ENCODE assay signal across 8 cellular contexts in the genomic region with DNA sequence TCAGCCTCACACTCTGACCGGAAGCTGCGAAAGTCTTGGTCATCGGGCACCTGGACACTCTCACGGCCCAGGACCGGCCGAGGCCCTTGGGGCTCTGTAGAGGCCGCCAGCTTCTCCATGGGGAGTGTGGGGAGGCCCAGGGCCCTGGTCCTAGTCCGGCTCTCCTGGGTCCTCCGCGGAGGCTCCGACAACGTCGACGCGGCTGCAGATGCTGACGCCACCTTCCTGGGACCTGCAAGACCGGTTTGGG. TPM values are rescaled to one million over a fixed set of nuclear protein-coding genes. Genes with fewer than 3 reads are reported as not detected.
DNase-seq lines count a peak whose midpoint lies in the region; ATAC-seq, FAIRE-seq and TF ChIP-seq lines count a peak whose summit lies in the region.

No MANE protein-coding gene starts in this region.

- H3K4me3 ChIP-seq in endothelial cell of umbilical vein (replicated peaks in 1 of 3; ENCODE audit: insufficient read depth in 1 of 3, low read depth in 1 of 3, low read length in 3 of 3): peak overlapping the region in 1 of 3 experiments; percentile 50
- peak overlapping the region; percentile 94 for H3K4me3 ChIP-seq in ovary

- H3K9me1 ChIP-seq in endothelial cell of umbilical vein (replicated peaks; ENCODE audit: control insufficient read depth, extremely low read depth, insufficient read depth, low read length): no peaks in the 10 kb centered on the region

- H3K4me2 ChIP-seq in endothelial cell of umbilical vein (ENCODE audit: insufficient read depth, low read length): no peak overlapping the region

- H3K79me2 ChIP-seq in endothelial cell of umbilical vein (ENCODE audit: control insufficient read depth, insufficient read depth, low read length): no peaks in the 10 kb centered on the region

- ATAC-seq in GM18907 (IDR thresholded peaks at IDR 0.05; ENCODE audit: unreplicated experiment): no peak
- no peak for ATAC-seq in GM21381 (IDR thresholded peaks at IDR 0.05; ENCODE audit: unreplicated experiment)

- H3K36me3 ChIP-seq in endothelial cell of umbilical vein (ENCODE audit: control insufficient read depth in 2 of 2, extremely low read depth in 1 of 2, insufficient read depth in 2 of 2, low read length in 2 of 2) (no peaks in the 10 kb centered on the region), ovary (no peaks in the 10 kb centered on the region)

- DNase-seq in COLO668 (lab: John Stamatoyannopoulos, UW; ENCODE audit: unreplicated experiment) (peak; percentile 44), NCI-H510A (lab: John Stamatoyannopoulos, UW) (peak; percentile 44), endothelial cell of umbilical vein (ENCODE audit: low read depth, low spot score) (no peak), ovary (no peak), NCI-H1436 treated with DMSO at 0.1 percent for 48 hours (lab: John Stamatoyannopoulos, UW) (no peak)
- DNase-seq in stimulated activated CD8-positive, alpha-beta memory T cell treated with anti-CD3 and anti-CD28 coated beads, Interleukin-4, amount 100 ng/mL, for 48 hours: no peak

- H3K27ac ChIP-seq in endothelial cell of umbilical vein (ENCODE audit: insufficient read depth, low read depth, low read length): no peak overlapping the region
- H3K27ac ChIP-seq in ovary: peak overlapping the region; percentile 26 to 78

- POLR2A ChIA-PET in endothelial cell of umbilical vein (lab: Charles Lee): no interaction called here

- H3K27me3 ChIP-seq in endothelial cell of umbilical vein (ENCODE audit: control insufficient read depth in 2 of 2, insufficient read depth in 2 of 2, low read length in 2 of 2): no peaks in the 10 kb centered on the region
- no peaks in the 10 kb centered on the region for H3K27me3 ChIP-seq in ovary

- peaks cover 3% of the 10 kb centered on the region for H3K4me1 ChIP-seq in endothelial cell of umbilical vein (ENCODE audit: control insufficient read depth, extremely low read depth, insufficient read depth, low read length)
- H3K4me1 ChIP-seq in ovary (ENCODE audit: insufficient read depth): peaks cover 5% of the 10 kb centered on the region

- dilution Hi-C loops in endothelial cell of umbilical vein (cut with MboI; ENCODE audit: extremely low pct_ligation_motif_present, low sequenced_read_pairs): no loop called here

- no peak for TF ChIP-seq EP300 in ovary (IDR thresholded peaks at IDR 0.05)

- TF ChIP-seq POLR2A in endothelial cell of umbilical vein (IDR thresholded peaks at IDR 0.05; ENCODE audit: low read depth, low read length) (no peak), ovary (IDR thresholded peaks at IDR 0.05) (no peak)

- no peak for FAIRE-seq in endothelial cell of umbilical vein (lab: Jason Lieb, UNC)

- no peak overlapping the region for H3K9ac ChIP-seq in endothelial cell of umbilical vein (replicated peaks; ENCODE audit: extremely low read depth, insufficient read depth, low read length)

- intact Hi-C loops in endothelial cell of umbilical vein (cut with micrococcal nuclease): no loop called here
- intact Hi-C loops in ovary (cut with DNase I): loop anchor here in 1 of 4 donors (10.0 kb wide), 1 partner anchor 186 kb away; no protein-coding TSS in a partner anchor

- H4K20me1 ChIP-seq in endothelial cell of umbilical vein (replicated peaks; ENCODE audit: control insufficient read depth, extremely low read depth, insufficient read depth, low read length): no peaks in the 10 kb centered on the region

- 14 to 23% (median 17%) methylated on average over 17 of the region's 17 CpGs for WGBS in ovary, 3 donors

- CTCF ChIA-PET in endothelial cell of umbilical vein (lab: Charles Lee): interaction anchor here (1.2 to 2.7 kb wide), 3 partner anchors 8 to 56 kb away, joined by 4 to 16 read pairs (median 14); a partner anchor contains a TSS

- H3K9me3 ChIP-seq in endothelial cell of umbilical vein (replicated peaks; ENCODE audit: control insufficient read depth, insufficient read depth, low read length): no peaks in the 10 kb centered on the region
- no peaks in the 10 kb centered on the region for H3K9me3 ChIP-seq in ovary

- H2AFZ ChIP-seq in endothelial cell of umbilical vein (ENCODE audit: low read depth, low read length): peak overlapping the region; percentile 58

- no peak for TF ChIP-seq CTCF in endothelial cell of umbilical vein (IDR thresholded peaks at IDR 0.05; ENCODE audit: extremely low read depth in 1 of 2, insufficient read depth in 1 of 2, low read depth in 1 of 2, low read length in 2 of 2)
- no peak for TF ChIP-seq CTCF in ovary (IDR thresholded peaks at IDR 0.05)

- BruUV-seq in endothelial cell of umbilical vein (replicated peaks; lab: Mats Ljungman, UMichigan): no TSS peak

TF ChIP-seq in endothelial cell of umbilical vein, 7 proteins besides CTCF, POLR2A, EP300 and RAD21:
- TF ChIP-seq POLR2AphosphoS5 (IDR thresholded peaks at IDR 0.05; ENCODE audit: insufficient read depth, low read depth, low read length) (no peak), FOS (IDR thresholded peaks at IDR 0.05; ENCODE audit: borderline replicate concordance, insufficient read depth, low read length) (no peak), GATA2 (IDR thresholded peaks at IDR 0.05; ENCODE audit: insufficient read depth, insufficient read length, low read depth, low read length) (no peak)

RNA-seq across cellular contexts. Expression of a gene that starts 12.9 kb away (rescaled TPM):
- total RNA-seq in endothelial cell of umbilical vein: 14.4 and 16.1 TPM in 2 replicates
- polyA plus RNA-seq in endothelial cell of umbilical vein: 22.5 and 23.2 TPM in 2 replicates
- polyA plus RNA-seq in endothelial cell of umbilical vein (2011; cell fraction: cytosol; rRNA removed): 21.4 and 23.1 TPM in 2 replicates
- polyA plus RNA-seq in endothelial cell of umbilical vein (2011; cell fraction: nucleus; rRNA removed): 10.3 and 14.7 TPM in 2 replicates
- 14.6 and 26.1 TPM in 2 replicates for polyA plus RNA-seq in endothelial cell of umbilical vein (2012)
- 16.3 and 24.0 TPM in 2 replicates for polyA minus RNA-seq in endothelial cell of umbilical vein
- polyA minus RNA-seq in endothelial cell of umbilical vein (2011; cell fraction: cytosol; rRNA and poly(A)+ RNA removed): 4.6 TPM
- 2.8 and 2.9 TPM in 2 replicates for polyA minus RNA-seq in endothelial cell of umbilical vein (2011; cell fraction: nucleus; rRNA and poly(A)+ RNA removed)
- 10 to 100 TPM; 38.7 to 56.1 (median 46.3) TPM for total RNA-seq in ovary
- 10 to 100 TPM; 36.8 to 41.0 TPM for polyA plus RNA-seq in ovary

RNA-seq across cellular contexts. Expression of a gene that starts 28.8 kb away (rescaled TPM):
- 66.2 and 78.3 TPM in 2 replicates for total RNA-seq in endothelial cell of umbilical vein
- polyA plus RNA-seq in endothelial cell of umbilical vein: 35.8 and 36.8 TPM in 2 replicates
- 37.5 and 54.2 TPM in 2 replicates for polyA plus RNA-seq in endothelial cell of umbilical vein (2011; cell fraction: cytosol; rRNA removed)
- polyA plus RNA-seq in endothelial cell of umbilical vein (2011; cell fraction: nucleus; rRNA removed): 106 and 123 TPM in 2 replicates
- polyA plus RNA-seq in endothelial cell of umbilical vein (2012): 54.5 and 56.0 TPM in 2 replicates
- 67.3 and 74.8 TPM in 2 replicates for polyA minus RNA-seq in endothelial cell of umbilical vein
- polyA minus RNA-seq in endothelial cell of umbilical vein (2011; cell fraction: cytosol; rRNA and poly(A)+ RNA removed): 22.0 TPM
- polyA minus RNA-seq in endothelial cell of umbilical vein (2011; cell fraction: nucleus; rRNA and poly(A)+ RNA removed): 61.9 and 69.4 TPM in 2 replicates
- 100 to 1,000 TPM in 1 of 7 donors, 10 to 100 TPM in 6; 62.1 to 162 (median 81.9) TPM for total RNA-seq in ovary
- 10 to 100 TPM; 39.0 to 75.5 TPM for polyA plus RNA-seq in ovary

RNA-seq across cellular contexts. Expression of a gene that starts 33.2 kb away (rescaled TPM):
- 24.7 and 26.5 TPM in 2 replicates for total RNA-seq in endothelial cell of umbilical vein
- polyA plus RNA-seq in endothelial cell of umbilical vein: 30.5 TPM in 2 replicates
- polyA plus RNA-seq in endothelial cell of umbilical vein (2011; cell fraction: cytosol; rRNA removed): 6.3 and 10.5 TPM in 2 replicates
- polyA plus RNA-seq in endothelial cell of umbilical vein (2011; cell fraction: nucleus; rRNA removed): 210 and 272 TPM in 2 replicates
- polyA plus RNA-seq in endothelial cell of umbilical vein (2012): 13.6 and 19.3 TPM in 2 replicates
- 29.0 and 38.9 TPM in 2 replicates for polyA minus RNA-seq in endothelial cell of umbilical vein
- polyA minus RNA-seq in endothelial cell of umbilical vein (2011; cell fraction: cytosol; rRNA and poly(A)+ RNA removed): 3.0 TPM
- polyA minus RNA-seq in endothelial cell of umbilical vein (2011; cell fraction: nucleus; rRNA and poly(A)+ RNA removed): 43.4 and 44.2 TPM in 2 replicates
- total RNA-seq in ovary: 10 to 100 TPM; 25.2 to 42.3 (median 32.5) TPM
- 10 to 100 TPM; 21.8 to 29.2 TPM for polyA plus RNA-seq in ovary

Comparison
In these comparisons a context has a peak if more than half of its experiments do, and no peak if none do; other contexts are left out.
1. DNase-seq: peak in COLO668 (single experiment) and NCI-H510A (single experiment); none in endothelial cell of umbilical vein (single experiment), ovary (0 of 5), NCI-H1436 treated with DMSO at 0.1 percent for 48 hours (single experiment) and stimulated activated CD8-positive, alpha-beta memory T cell treated with anti-CD3 and anti-CD28 coated beads, Interleukin-4, amount 100 ng/mL, for 48 hours (single experiment).